In genomic region chr1:208219659-208220282, GRCh38 we compare ENCODE assay signal across 1 cellular context.
TF ChIP-seq lines count a peak whose summit lies in the region.

No MANE protein-coding gene starts in this region.

TF ChIP-seq in K562, 482 proteins besides CTCF, POLR2A, EP300 and RAD21 (continued from another document and continues in another):
- TF ChIP-seq YY1 (IDR thresholded peaks at IDR 0.05; ENCODE audit: borderline replicate concordance in 1 of 3, control insufficient read depth in 1 of 3, extremely low read depth in 1 of 3, insufficient read depth in 3 of 3, insufficient read length in 1 of 3, insufficient replicate concordance in 2 of 3, low read depth in 1 of 3, low read length in 2 of 3) (peak in 1 of 3 experiments; percentile 21), REST (CRISPR knock-in tag; IDR thresholded peaks at IDR 0.05; ENCODE audit: low read depth) (no peak), MAZ (CRISPR knock-in tag; conservative IDR thresholded peaks at IDR 0.05 in 1 of 2, IDR thresholded peaks at IDR 0.05 in 1 of 2) (peak; percentile 49 to 57; a peak in 3 of 4 replicates), THAP12 (CRISPR knock-in tag; IDR thresholded peaks at IDR 0.05) (no peak), PHF8 (IDR thresholded peaks at IDR 0.05; ENCODE audit: borderline replicate concordance, low read length) (peak; percentile 48; the same call in 1 of the 2 replicates), NR1H2 (CRISPR knock-in tag; IDR thresholded peaks at IDR 0.05) (no peak), ZNF197 (CRISPR knock-in tag; IDR thresholded peaks at IDR 0.05; ENCODE audit: low read depth) (0 out of 2 replicates have a peak, but pooled peaks have one; percentile 75), CUX1 (CRISPR knock-in tag; IDR thresholded peaks at IDR 0.05) (0 out of 2 replicates have a peak, but pooled peaks have one; percentile 26), ZNF354B (CRISPR knock-in tag; IDR thresholded peaks at IDR 0.05) (no peak), BMI1 (IDR thresholded peaks at IDR 0.05; ENCODE audit: low read length) (no peak), DEAF1 (CRISPR knock-in tag; IDR thresholded peaks at IDR 0.05) (no peak), ZNF224 (CRISPR knock-in tag; IDR thresholded peaks at IDR 0.05) (no peak), SNIP1 (IDR thresholded peaks at IDR 0.05; ENCODE audit: low read depth) (no peak), STAT5A (IDR thresholded peaks at IDR 0.05; ENCODE audit: borderline replicate concordance, low read length) (peak; percentile 80), ZNF316 (IDR thresholded peaks at IDR 0.05) (no peak), PATZ1 (CRISPR knock-in tag; IDR thresholded peaks at IDR 0.05; ENCODE audit: borderline replicate concordance) (no peak), GTF2B (IDR thresholded peaks at IDR 0.05; ENCODE audit: extremely low read depth, insufficient read length) (no peak), ZNF644 (tag; IDR thresholded peaks at IDR 0.05; ENCODE audit: low read depth) (peak; percentile 46), SP1 (CRISPR knock-in tag; IDR thresholded peaks at IDR 0.05) (no peak; the same call in 1 of the 2 replicates), ZNF780A (CRISPR knock-in tag; IDR thresholded peaks at IDR 0.05) (no peak), ZNF79 (CRISPR knock-in tag; IDR thresholded peaks at IDR 0.05; ENCODE audit: low read depth) (no peak), CHD4 (IDR thresholded peaks at IDR 0.05; ENCODE audit: insufficient read depth, insufficient replicate concordance, low read depth, low read length, poor library complexity, severe bottlenecking) (no peak), SIX5 (IDR thresholded peaks at IDR 0.05; ENCODE audit: borderline replicate concordance in 1 of 2, insufficient read depth in 1 of 2, low read depth in 1 of 2, low read length in 2 of 2) (no peak), FOXM1 (IDR thresholded peaks at IDR 0.05; ENCODE audit: low read depth) (peak; percentile 80), FOXM1 (CRISPR knock-in tag; IDR thresholded peaks at IDR 0.05; ENCODE audit: low read depth) (no peak), ZNF655 (CRISPR knock-in tag; IDR thresholded peaks at IDR 0.05) (no peak), ZNF24 (IDR thresholded peaks at IDR 0.05) (no peak), KLF16 (IDR thresholded peaks at IDR 0.05) (peak; percentile 90), ZNF77 (CRISPR knock-in tag; IDR thresholded peaks at IDR 0.05) (no peak), DDX20 (tag; IDR thresholded peaks at IDR 0.05; ENCODE audit: low read depth) (no peak), WHSC1 (IDR thresholded peaks at IDR 0.05; ENCODE audit: low read length) (no peak), CREB3 (tag; conservative IDR thresholded peaks at IDR 0.05; ENCODE audit: low read depth) (0 out of 2 replicates have a peak, but pooled peaks have one; percentile 22), CGGBP1 (CRISPR knock-in tag; IDR thresholded peaks at IDR 0.05) (no peak), POLR3G (IDR thresholded peaks at IDR 0.05; ENCODE audit: extremely low read depth, insufficient read length, insufficient replicate concordance) (no peak)
